In genomic region chr12:104505095-104505819, GRCh38 we compare ENCODE assay signal across 8 cellular contexts. TPM values are rescaled to one million over a fixed set of nuclear protein-coding genes. Genes with fewer than 3 reads are reported as not detected.
A peak's percentile ranks its signal among the peaks of the same experiment; 100 is the strongest.
DNase-seq lines count a peak whose midpoint lies in the region; ATAC-seq and TF ChIP-seq lines count a peak whose summit lies in the region.

No MANE protein-coding gene starts in this region.

- ATAC-seq in GM18499 (IDR thresholded peaks at IDR 0.05; ENCODE audit: insufficient read depth, unreplicated experiment) (peak; percentile 87), GM21528 (IDR thresholded peaks at IDR 0.05; ENCODE audit: low FRiP score, unreplicated experiment) (peak; percentile 91), HG03558 (IDR thresholded peaks at IDR 0.05; ENCODE audit: extremely low read depth, unreplicated experiment) (peak; percentile 80), lower lobe of right lung (no peak)

- no peaks in the 10 kb centered on the region for H3K79me1 ChIP-seq in mesenchymal stem cell (replicated peaks; ENCODE audit: low read length, poor library complexity, severe bottlenecking)

- H3K4me3 ChIP-seq in mesenchymal stem cell (ENCODE audit: insufficient read depth in 1 of 2, low read depth in 1 of 2, low read length in 2 of 2) (no peak overlapping the region), lower lobe of right lung (no peak overlapping the region)

- H3K4me2 ChIP-seq in mesenchymal stem cell (ENCODE audit: low read length, poor library complexity, severe bottlenecking), result no peak overlapping the region

- H3K9me3 ChIP-seq in mesenchymal stem cell (ENCODE audit: control insufficient read depth, low read length) (no peaks in the 10 kb centered on the region), lower lobe of right lung (no peaks in the 10 kb centered on the region)

- H4K8ac ChIP-seq in mesenchymal stem cell (ENCODE audit: low read length), result no peak overlapping the region

- no peak overlapping the region for H2BK5ac ChIP-seq in mesenchymal stem cell (ENCODE audit: low read depth, low read length, poor library complexity, severe bottlenecking)

- no peaks in the 10 kb centered on the region for H3K4me1 ChIP-seq in mesenchymal stem cell (ENCODE audit: control insufficient read depth, insufficient read depth, low read depth, low read length)
- peaks cover 20% of the 10 kb centered on the region for H3K4me1 ChIP-seq in lower lobe of right lung

- WGBS in mesenchymal stem cell, result 76% methylated on average over 5 of the region's 7 CpGs

- H3K9ac ChIP-seq in mesenchymal stem cell (ENCODE audit: low read length), result no peak overlapping the region

- DNase-seq in astrocyte of the hippocampus (ENCODE audit: low read depth, low spot score) (peak; percentile 35), mesenchymal stem cell (no peak), lower lobe of right lung (no peak), head of caudate nucleus (no peak), GF-D8 (lab: John Stamatoyannopoulos, UW) (no peak)

- no peak for TF ChIP-seq CTCF in lower lobe of right lung (IDR thresholded peaks at IDR 0.05)

- intact Hi-C loops in lower lobe of right lung (cut with DNase I), result no loop called here
- intact Hi-C loops in head of caudate nucleus (cut with DNase I), result no loop called here

- no peak overlapping the region for H2AK5ac ChIP-seq in mesenchymal stem cell (ENCODE audit: low read length, severe bottlenecking)

- H2BK15ac ChIP-seq in mesenchymal stem cell (ENCODE audit: low read depth, poor library complexity, severe bottlenecking), result no peak overlapping the region

- H3K36me3 ChIP-seq in mesenchymal stem cell (ENCODE audit: control insufficient read depth in 1 of 2, insufficient read depth in 2 of 2, low read depth in 1 of 2, low read length in 2 of 2) (no peaks in the 10 kb centered on the region), lower lobe of right lung (no peaks in the 10 kb centered on the region)

- no peak overlapping the region for H3K27ac ChIP-seq in mesenchymal stem cell (ENCODE audit: low read length, poor library complexity, severe bottlenecking)
- no peak overlapping the region for H3K27ac ChIP-seq in lower lobe of right lung

- no peak overlapping the region for H3K14ac ChIP-seq in mesenchymal stem cell (ENCODE audit: low read length in 2 of 2)

- H3K18ac ChIP-seq in mesenchymal stem cell (ENCODE audit: low read depth in 1 of 2, low read length in 2 of 2), result no peak overlapping the region

- no peak overlapping the region for H2BK120ac ChIP-seq in mesenchymal stem cell (ENCODE audit: low read depth, low read length)

- H3K4ac ChIP-seq in mesenchymal stem cell (ENCODE audit: low read depth in 1 of 2, low read length in 2 of 2), result no peak overlapping the region

- no peak overlapping the region for H3K23ac ChIP-seq in mesenchymal stem cell (ENCODE audit: low read length in 2 of 2)

- H2AFZ ChIP-seq in mesenchymal stem cell (ENCODE audit: low read depth, low read length), result no peak overlapping the region

- H2BK12ac ChIP-seq in mesenchymal stem cell (ENCODE audit: low read length in 2 of 2), result no peak overlapping the region

- no peak overlapping the region for H4K91ac ChIP-seq in mesenchymal stem cell (ENCODE audit: low read length)

- H3K27me3 ChIP-seq in mesenchymal stem cell (ENCODE audit: control insufficient read depth in 1 of 2, insufficient read depth in 1 of 2, low read length in 2 of 2), result peaks cover 0 to 18% of the 10 kb centered on the region in 2 experiments
- no peaks in the 10 kb centered on the region for H3K27me3 ChIP-seq in lower lobe of right lung (ENCODE audit: low read depth)

RNA-seq across cellular contexts. Expression of gene CHST11, which starts 48.5 kb away (rescaled TPM):
- 17.4 TPM for polyA plus RNA-seq in mesenchymal stem cell (2013, experiment 1 of 2)
- 16.4 TPM for polyA plus RNA-seq in mesenchymal stem cell (2013, experiment 2 of 2)
- 46.2 TPM for total RNA-seq in lower lobe of right lung

Comparison
In these comparisons a context has a peak if more than half of its experiments do, and no peak if none do; other contexts are left out.
1. ATAC-seq: peak in GM18499 (single experiment), GM21528 (single experiment) and HG03558 (single experiment); none in lower lobe of right lung (0 of 2).